In genomic region chr20:63565699-63566335, GRCh38 we compare ENCODE assay signal across 19 cellular contexts. TPM values are rescaled to one million over a fixed set of nuclear protein-coding genes. Genes with fewer than 3 reads are reported as not detected.
DNase-seq lines count a peak whose midpoint lies in the region; ATAC-seq, FAIRE-seq and TF ChIP-seq lines count a peak whose summit lies in the region.
"Had no signal": no experiment of that assay in that cellular context is flagged by ENCODE, and none has a peak within 500 bp of the region (broad histone marks: within the 10 kb centered on the region; RNA-seq: fewer than 3 reads in every experiment).

No MANE protein-coding gene starts in this region.

- no peaks in the 10 kb centered on the region for H3K27me3 Mint-ChIP-seq in astrocyte (ENCODE audit: low read depth, unreplicated experiment)
- H3K27me3 Mint-ChIP-seq: T-helper 17 cell had no signal

- H4K8ac ChIP-seq in IMR-90 (ENCODE audit: low read depth in 2 of 2, low read length in 2 of 2): no peak overlapping the region

- intact Hi-C loops in IMR-90 (cut with micrococcal nuclease): no loop called here

- no peaks in the 10 kb centered on the region for H3K9me1 ChIP-seq in IMR-90 (ENCODE audit: insufficient read depth, low read length)

- no peak overlapping the region for H3K23ac ChIP-seq in IMR-90 (ENCODE audit: low read depth, low read length)

- H3K27ac ChIP-seq in IMR-90 (ENCODE audit: insufficient read depth, low read length): no peak overlapping the region
- no peak overlapping the region for H3K27ac ChIP-seq in astrocyte (ENCODE audit: low read depth, low read length)
- H3K27ac ChIP-seq: BLaER1 treated with 17β-estradiol and CSF1 and Interleukin-3, amounts not matched to agents 10 nM and 100 nM had no signal

- whole genome bisulfite sequencing in IMR-90 (ENCODE audit: extremely low coverage in 2 of 2, insufficient read length in 1 of 2), 2 experiments: 93% methylated on average over 32 of the region's 43 CpGs; no CpG with 5 or more reads in 1 of the 2 experiments

- H4K20me1 ChIP-seq in IMR-90 (ENCODE audit: insufficient read depth, low read length) (no peaks in the 10 kb centered on the region), astrocyte (ENCODE audit: insufficient read depth, low read length) (peaks cover 9% of the 10 kb centered on the region)

- H3K9me3 Mint-ChIP-seq in astrocyte (ENCODE audit: unreplicated experiment): no peaks in the 10 kb centered on the region
- H3K9me3 Mint-ChIP-seq: CD8-positive, alpha-beta T cell had no signal

- TF ChIP-seq RAD21 in IMR-90 (IDR thresholded peaks at IDR 0.05; ENCODE audit: low read length): no peak

- H3K4ac ChIP-seq in IMR-90 (ENCODE audit: low read depth, low read length): no peak overlapping the region

- H3K79me1 ChIP-seq in IMR-90 (ENCODE audit: low read depth in 1 of 2, low read length in 2 of 2): no peaks in the 10 kb centered on the region

- H2AFZ ChIP-seq in IMR-90 (replicated peaks; ENCODE audit: low read length, poor library complexity) (peak overlapping the region; percentile 21), astrocyte (ENCODE audit: low read depth, low read length) (no peak overlapping the region)

- no peak overlapping the region for H3K9ac ChIP-seq in IMR-90 (ENCODE audit: low read depth, low read length)
- H3K9ac ChIP-seq in astrocyte (ENCODE audit: low read length): no peak overlapping the region
- H3K9ac ChIP-seq: BLaER1 treated with 17β-estradiol and CSF1 and Interleukin-3, amounts not matched to agents 10 nM and 100 nM had no signal

- TF ChIP-seq POLR2A in IMR-90 (IDR thresholded peaks at IDR 0.05; ENCODE audit: low read depth, low read length): no peak

- CTCF ChIA-PET in IMR-90 (lab: Yijun Ruan, JAX): no interaction called here

- no peak overlapping the region for H2BK20ac ChIP-seq in IMR-90 (ENCODE audit: low read depth, low read length)

- no peaks in the 10 kb centered on the region for H3K4me1 Mint-ChIP-seq in astrocyte (ENCODE audit: low read depth, unreplicated experiment)

- H3K4me2 ChIP-seq in IMR-90 (ENCODE audit: low read depth, low read length): no peak overlapping the region
- no peak overlapping the region for H3K4me2 ChIP-seq in astrocyte (ENCODE audit: low read length)

- H3K4me1 ChIP-seq in IMR-90 (ENCODE audit: control insufficient read depth, insufficient read depth, low read length) (no peaks in the 10 kb centered on the region), astrocyte (ENCODE audit: insufficient read depth, low read length) (no peaks in the 10 kb centered on the region)

- H3K4me3 Mint-ChIP-seq in astrocyte (ENCODE audit: unreplicated experiment): peak overlapping the region; percentile 57
- H3K4me3 Mint-ChIP-seq: CD8-positive, alpha-beta T cell; T-helper 17 cell had no signal

- H2AK5ac ChIP-seq in IMR-90 (ENCODE audit: low read depth, low read length): no peak overlapping the region

- no peak overlapping the region for H3K18ac ChIP-seq in IMR-90 (ENCODE audit: low read depth, low read length)

- H3K36me3 Mint-ChIP-seq in astrocyte (ENCODE audit: low read depth, unreplicated experiment): no peaks in the 10 kb centered on the region

- POLR2A ChIA-PET in IMR-90 (lab: Charles Lee; ENCODE audit: unreplicated experiment): no interaction called here

- H3K14ac ChIP-seq in IMR-90 (replicated peaks; ENCODE audit: low read depth, low read length): no peak overlapping the region

- H4K91ac ChIP-seq in IMR-90 (ENCODE audit: insufficient read depth, low read depth, low read length): no peak overlapping the region

- FAIRE-seq in astrocyte (lab: Jason Lieb, UNC): no peak

- H3K56ac ChIP-seq in IMR-90 (ENCODE audit: extremely low read depth, insufficient read depth, low read length): no peak overlapping the region

- BruUV-seq in IMR-90 (replicated peaks; lab: Mats Ljungman, UMichigan): no TSS peak

- no peak overlapping the region for H2BK5ac ChIP-seq in IMR-90 (ENCODE audit: low read depth, low read length, poor library complexity, severe bottlenecking)

- H3K4me3 ChIP-seq in IMR-90 (ENCODE audit: insufficient read depth, low read depth, low read length): no peak overlapping the region
- no peak overlapping the region for H3K4me3 ChIP-seq in astrocyte (ENCODE audit: insufficient read depth, low read depth, low read length)
- H3K4me3 ChIP-seq: BLaER1 treated with 17β-estradiol and CSF1 and Interleukin-3, amounts not matched to agents 10 nM and 100 nM had no signal

- H2AK9ac ChIP-seq in IMR-90 (replicated peaks; ENCODE audit: low read depth, low read length, poor library complexity): no peak overlapping the region

- dilution Hi-C loops in IMR-90 (cut with HindIII; ENCODE audit: low sequenced_read_pairs, unreplicated experiment): no loop called here

- TF ChIP-seq CTCF in IMR-90 (conservative IDR thresholded peaks at IDR 0.05; ENCODE audit: low read depth, low read length): no peak
- TF ChIP-seq CTCF in astrocyte (IDR thresholded peaks at IDR 0.05; ENCODE audit: insufficient read depth, low read depth, low read length): no peak

- no peak for DNase-seq in IMR-90
- no peak for DNase-seq in astrocyte (ENCODE audit: low read depth)
- no peak for DNase-seq in SHP77 (lab: John Stamatoyannopoulos, UW)
- DNase-seq in LoVo (ENCODE audit: low spot score): no peak
- DNase-seq: Calu3, DMS53, EL, GOT3, NCI-H1105, NCI-H187, NCI-H2107, NCI-H510A, NCI-H774, T-helper 17 cell had no signal

- no peak overlapping the region for H3K27ac Mint-ChIP-seq in astrocyte (ENCODE audit: unreplicated experiment)
- H3K27ac Mint-ChIP-seq: CD8-positive, alpha-beta T cell; T-helper 17 cell had no signal

- no peak overlapping the region for H2BK15ac ChIP-seq in IMR-90 (ENCODE audit: low read depth, low read length)

- no peak overlapping the region for H4K5ac ChIP-seq in IMR-90 (ENCODE audit: low read depth, low read length)

- no peaks in the 10 kb centered on the region for H3K79me2 ChIP-seq in astrocyte (ENCODE audit: insufficient read depth, low read length)

- H3K36me3 ChIP-seq in IMR-90 (ENCODE audit: control insufficient read depth, insufficient read depth, low read length) (peaks cover 53% of the 10 kb centered on the region), astrocyte (ENCODE audit: insufficient read depth, low read length) (no peaks in the 10 kb centered on the region)

- H2BK120ac ChIP-seq in IMR-90 (ENCODE audit: low read depth, low read length): no peak overlapping the region

- ATAC-seq in IMR-90 (ENCODE audit: low read depth): no peak
- ATAC-seq: CD8-positive, alpha-beta T cell; HCT116; Panc1; T-helper 17 cell had no signal

- no peaks in the 10 kb centered on the region for H3K27me3 ChIP-seq in IMR-90 (ENCODE audit: control insufficient read depth, insufficient read depth, low read length)
- H3K27me3 ChIP-seq in astrocyte (ENCODE audit: insufficient read depth, low read length): no peaks in the 10 kb centered on the region

- H3K9me3 ChIP-seq in IMR-90 (ENCODE audit: control insufficient read depth, insufficient read depth, low read length): no peaks in the 10 kb centered on the region
- H3K9me3 ChIP-seq in astrocyte (ENCODE audit: insufficient read depth, low read depth, low read length): no peaks in the 10 kb centered on the region
- H3K9me3 ChIP-seq: BLaER1 treated with 17β-estradiol and CSF1 and Interleukin-3, amounts not matched to agents 10 nM and 100 nM had no signal

- in situ Hi-C loops in IMR-90 (cut with MboI; ENCODE audit: low sequenced_read_pairs): no loop called here

TF ChIP-seq in IMR-90, 13 proteins besides CTCF, POLR2A, EP300 and RAD21 (continues in another document):
- TF ChIP-seq CHD1 (IDR thresholded peaks at IDR 0.05; ENCODE audit: low read depth, low read length): no peak
- no peak for TF ChIP-seq SMC3 (IDR thresholded peaks at IDR 0.05; ENCODE audit: low read depth, low read length)
- TF ChIP-seq MAZ (IDR thresholded peaks at IDR 0.05; ENCODE audit: borderline replicate concordance, low read depth, low read length): no peak
- TF ChIP-seq MXI1 (IDR thresholded peaks at IDR 0.05; ENCODE audit: borderline replicate concordance, low read depth, low read length): no peak
- TF ChIP-seq NFE2L2 (IDR thresholded peaks at IDR 0.05; ENCODE audit: low read depth, low read length): no peak
- TF ChIP-seq, protein P1, sequence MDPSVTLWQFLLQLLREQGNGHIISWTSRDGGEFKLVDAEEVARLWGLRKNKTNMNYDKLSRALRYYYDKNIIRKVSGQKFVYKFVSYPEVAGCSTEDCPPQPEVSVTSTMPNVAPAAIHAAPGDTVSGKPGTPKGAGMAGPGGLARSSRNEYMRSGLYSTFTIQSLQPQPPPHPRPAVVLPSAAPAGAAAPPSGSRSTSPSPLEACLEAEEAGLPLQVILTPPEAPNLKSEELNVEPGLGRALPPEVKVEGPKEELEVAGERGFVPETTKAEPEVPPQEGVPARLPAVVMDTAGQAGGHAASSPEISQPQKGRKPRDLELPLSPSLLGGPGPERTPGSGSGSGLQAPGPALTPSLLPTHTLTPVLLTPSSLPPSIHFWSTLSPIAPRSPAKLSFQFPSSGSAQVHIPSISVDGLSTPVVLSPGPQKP (IDR thresholded peaks at IDR 0.05; ENCODE audit: borderline replicate concordance, low read depth, low read length): no peak
- no peak for TF ChIP-seq CEBPB (IDR thresholded peaks at IDR 0.05; ENCODE audit: low read depth, low read length)

RNA-seq across cellular contexts. Expression of gene HELZ2, which starts 8.2 kb away (rescaled TPM):
- 4.2 and 4.7 TPM in 2 replicates for total RNA-seq in IMR-90 (2012; rRNA removed)
- 10.6 and 12.2 TPM in 2 replicates for polyA plus RNA-seq in IMR-90 (2012; rRNA removed)
- 3.2 and 6.8 TPM in 2 replicates for polyA plus RNA-seq in IMR-90 (2012; cell fraction: cytosol; rRNA removed)
- 10.9 and 32.5 TPM in 2 replicates for polyA plus RNA-seq in IMR-90 (2012; cell fraction: nucleus; rRNA removed; ENCODE audit: low replicate concordance)
- 188 and 200 TPM in 2 replicates for total RNA-seq in astrocyte

RNA-seq across cellular contexts. Expression of gene FNDC11, which starts 11.9 kb away (rescaled TPM):
- total RNA-seq in IMR-90 (2012; rRNA removed) (0.28 and 0.36 TPM in 2 replicates), astrocyte (0.19 and 0.20 TPM in 2 replicates)
- polyA plus RNA-seq in IMR-90 (2012; rRNA removed): 1.0 and 1.6 TPM in 2 replicates
- polyA plus RNA-seq in IMR-90 (2012; cell fraction: cytosol; rRNA removed): 0.57 and 1.9 TPM in 2 replicates
- polyA plus RNA-seq in IMR-90 (2012; cell fraction: nucleus; rRNA removed; ENCODE audit: low replicate concordance): 3.1 and 7.9 TPM in 2 replicates
- total RNA-seq: Calu3, SK-MEL-5 had no signal

RNA-seq across cellular contexts. Expression of gene SRMS, which starts 18.3 kb away (rescaled TPM):
- total RNA-seq in IMR-90 (2012; rRNA removed) (not detected in 2 replicates), astrocyte (0.14 TPM in 1 of 2 replicates, not detected in the other)
- not detected in 2 replicates for polyA plus RNA-seq in IMR-90 (2012; rRNA removed)
- polyA plus RNA-seq in IMR-90 (2012; cell fraction: cytosol; rRNA removed): not detected in 2 replicates
- not detected in 2 replicates for polyA plus RNA-seq in IMR-90 (2012; cell fraction: nucleus; rRNA removed; ENCODE audit: low replicate concordance)
- total RNA-seq: Calu3; CD8-positive, alpha-beta T cell; SK-MEL-5; T-helper 17 cell had no signal

RNA-seq across cellular contexts. Expression of gene PTK6, which starts 28.6 kb away (rescaled TPM):
- total RNA-seq in IMR-90 (2012; rRNA removed) (not detected in 2 replicates), astrocyte (0.18 TPM in 1 of 2 replicates, not detected in the other)
- polyA plus RNA-seq in IMR-90 (2012; rRNA removed): 0.07 TPM in 1 of 2 replicates, not detected in the other
- polyA plus RNA-seq in IMR-90 (2012; cell fraction: cytosol; rRNA removed): 0.03 and 0.04 TPM in 2 replicates
- 0.19 and 0.28 TPM in 2 replicates for polyA plus RNA-seq in IMR-90 (2012; cell fraction: nucleus; rRNA removed; ENCODE audit: low replicate concordance)
- total RNA-seq: SK-MEL-5 had no signal

RNA-seq across cellular contexts. Expression of gene PPDPF, which starts 45.3 kb away (rescaled TPM):
- 12.9 and 17.2 TPM in 2 replicates for total RNA-seq in IMR-90 (2012; rRNA removed)
- 171 and 200 TPM in 2 replicates for polyA plus RNA-seq in IMR-90 (2012; rRNA removed)
- 100 and 301 TPM in 2 replicates for polyA plus RNA-seq in IMR-90 (2012; cell fraction: cytosol; rRNA removed)
- polyA plus RNA-seq in IMR-90 (2012; cell fraction: nucleus; rRNA removed; ENCODE audit: low replicate concordance): 38.4 and 113 TPM in 2 replicates
- 251 and 268 TPM in 2 replicates for total RNA-seq in astrocyte

Comparison
In these comparisons a context has a peak if more than half of its experiments do, and no peak if none do; other contexts are left out.
1. RNA of gene HELZ2, which starts 8.2 kb away (total RNA-seq): 188 to 200 TPM in astrocyte; 4.2 to 4.7 TPM in IMR-90; every median in the first group is over 10 times any median in the second.